ENCODE assay signal across 20 cellular contexts in genomic region chr7:158244873-158245723, GRCh38.
"Had no signal": no experiment of that assay in that cellular context is flagged by ENCODE, and none has a peak within 500 bp of the region (broad histone marks: within the 10 kb centered on the region; RNA-seq: fewer than 3 reads in every experiment).

No MANE protein-coding gene starts in this region.

- ATAC-seq: activated CD8-positive, alpha-beta T cell treated with anti-CD3 and anti-CD28 coated beads, Interleukin-2, amount 10 ng/mL, durations not matched to agents 7 days and 5 days; activated naive CD8-positive, alpha-beta T cell treated with anti-CD3 and anti-CD28 coated beads, Interleukin-2, amount 50 U/mL, for 24 hours; activated T-helper 17 cell treated with anti-CD3 and anti-CD28 coated beads, Interleukin-2, amount 50 U/mL, for 72 hours; lower lobe of right lung; natural killer cell had no signal

- DNase-seq: activated CD8-positive, alpha-beta T cell treated with anti-CD3 and anti-CD28 coated beads, Interleukin-2, amount 10 ng/mL, durations not matched to agents 7 days and 5 days; activated naive CD4-positive, alpha-beta T cell treated with anti-CD3 and anti-CD28 coated beads, Interleukin-2, amount 10 ng/mL, durations not matched to agents 7 days and 5 days; activated naive CD8-positive, alpha-beta T cell treated with anti-CD3 and anti-CD28 coated beads, Interleukin-2, amount 50 U/mL, for 24 hours; anterior cingulate cortex; colonic mucosa; foreskin melanocyte; immature natural killer cell; lower lobe of right lung; natural killer cell; retina; stimulated activated naive CD4-positive, alpha-beta T cell treated with Interleukin-2 at 50 U/mL for 16 hours; substantia nigra; T-helper 1 cell; T1000; tibial artery; uterus had no signal

- H3K36me3 ChIP-seq: colonic mucosa, lower lobe of right lung, tibial artery, uterus had no signal

- H3K4me3 ChIP-seq: colonic mucosa, lower lobe of right lung, tibial artery, uterus had no signal

- H3K4me3 Mint-ChIP-seq: activated CD4-positive, alpha-beta T cell treated with anti-CD3 and anti-CD28 coated beads, Interleukin-2, amount 10 ng/mL, durations not matched to agents 24 days and 14 days; activated CD8-positive, alpha-beta T cell treated with anti-CD3 and anti-CD28 coated beads, Interleukin-2, amount 10 ng/mL, durations not matched to agents 7 days and 5 days; activated naive CD4-positive, alpha-beta T cell treated with anti-CD3 and anti-CD28 coated beads, Interleukin-2, amount 10 ng/mL, durations not matched to agents 7 days and 5 days; activated naive CD8-positive, alpha-beta T cell treated with anti-CD3 and anti-CD28 coated beads, Interleukin-2, amount 50 U/mL, for 24 hours; activated T-helper 17 cell treated with anti-CD3 and anti-CD28 coated beads, Interleukin-2, amount 50 U/mL, for 72 hours; brain; central memory CD8-positive, alpha-beta T cell; immature natural killer cell; natural killer cell had no signal

- H3K4me1 ChIP-seq: colonic mucosa, lower lobe of right lung, tibial artery, uterus had no signal

- H3K27ac Mint-ChIP-seq: activated CD4-positive, alpha-beta T cell treated with anti-CD3 and anti-CD28 coated beads, Interleukin-2, amount 10 ng/mL, durations not matched to agents 24 days and 14 days; activated CD8-positive, alpha-beta T cell treated with anti-CD3 and anti-CD28 coated beads, Interleukin-2, amount 10 ng/mL, durations not matched to agents 7 days and 5 days; activated naive CD4-positive, alpha-beta T cell treated with anti-CD3 and anti-CD28 coated beads, Interleukin-2, amount 10 ng/mL, durations not matched to agents 7 days and 5 days; activated naive CD8-positive, alpha-beta T cell treated with anti-CD3 and anti-CD28 coated beads, Interleukin-2, amount 50 U/mL, for 24 hours; activated T-helper 17 cell treated with anti-CD3 and anti-CD28 coated beads, Interleukin-2, amount 50 U/mL, for 72 hours; immature natural killer cell; natural killer cell had no signal

- H3K27me3 ChIP-seq: colonic mucosa, tibial artery, uterus had no signal

- H3K36me3 Mint-ChIP-seq: activated naive CD4-positive, alpha-beta T cell treated with anti-CD3 and anti-CD28 coated beads, Interleukin-2, amount 10 ng/mL, durations not matched to agents 7 days and 5 days; immature natural killer cell; natural killer cell had no signal

- H3K9me3 ChIP-seq: colonic mucosa, lower lobe of right lung, uterus had no signal

- H3K9me3 Mint-ChIP-seq: activated CD4-positive, alpha-beta T cell treated with anti-CD3 and anti-CD28 coated beads, Interleukin-2, amount 10 ng/mL, durations not matched to agents 24 days and 14 days; activated naive CD8-positive, alpha-beta T cell treated with anti-CD3 and anti-CD28 coated beads, Interleukin-2, amount 50 U/mL, for 24 hours; activated T-helper 17 cell treated with anti-CD3 and anti-CD28 coated beads, Interleukin-2, amount 50 U/mL, for 72 hours; central memory CD8-positive, alpha-beta T cell; natural killer cell had no signal

- H3K4me1 Mint-ChIP-seq: activated CD4-positive, alpha-beta T cell treated with anti-CD3 and anti-CD28 coated beads, Interleukin-2, amount 10 ng/mL, durations not matched to agents 24 days and 14 days; activated naive CD4-positive, alpha-beta T cell treated with anti-CD3 and anti-CD28 coated beads, Interleukin-2, amount 10 ng/mL, durations not matched to agents 7 days and 5 days; activated naive CD8-positive, alpha-beta T cell treated with anti-CD3 and anti-CD28 coated beads, Interleukin-2, amount 50 U/mL, for 24 hours; activated T-helper 17 cell treated with anti-CD3 and anti-CD28 coated beads, Interleukin-2, amount 50 U/mL, for 72 hours; central memory CD8-positive, alpha-beta T cell; immature natural killer cell; natural killer cell had no signal

- H3K27me3 Mint-ChIP-seq: activated CD4-positive, alpha-beta T cell treated with anti-CD3 and anti-CD28 coated beads, Interleukin-2, amount 10 ng/mL, durations not matched to agents 24 days and 14 days; activated naive CD4-positive, alpha-beta T cell treated with anti-CD3 and anti-CD28 coated beads, Interleukin-2, amount 10 ng/mL, durations not matched to agents 7 days and 5 days; activated naive CD8-positive, alpha-beta T cell treated with anti-CD3 and anti-CD28 coated beads, Interleukin-2, amount 50 U/mL, for 24 hours; brain; central memory CD8-positive, alpha-beta T cell had no signal

- H3K27ac ChIP-seq: colonic mucosa, lower lobe of right lung, tibial artery, uterus had no signal
